Comparison of ENCODE assay signal across 12 cellular contexts in genomic region chr2:10325278-10326145, GRCh38. TPM values are rescaled to one million over a fixed set of nuclear protein-coding genes. Genes with fewer than 3 reads are reported as not detected.
DNase-seq lines count a peak whose midpoint lies in the region; ATAC-seq and TF ChIP-seq lines count a peak whose summit lies in the region.
"Had no signal": no experiment of that assay in that cellular context is flagged by ENCODE, and none has a peak within 500 bp of the region (broad histone marks: within the 10 kb centered on the region; RNA-seq: fewer than 3 reads in every experiment).

No MANE protein-coding gene starts in this region.

- no peaks in the 10 kb centered on the region for H3K9me2 ChIP-seq in PC-3 (replicated peaks; ENCODE audit: low read length)

- H3K79me2 ChIP-seq in PC-3 (ENCODE audit: low read length), result peaks cover 100% of the 10 kb centered on the region

- no peaks in the 10 kb centered on the region for H3K9me3 ChIP-seq in PC-3 (ENCODE audit: low read length)
- H3K9me3 ChIP-seq: spleen had no signal

- H4K20me1 ChIP-seq in PC-3 (ENCODE audit: low read length), result peaks cover 90% of the 10 kb centered on the region

- H3K27me3 ChIP-seq in PC-3 (ENCODE audit: low read length), result no peaks in the 10 kb centered on the region
- H3K27me3 ChIP-seq: spleen had no signal

- H3K27me3 Mint-ChIP-seq in activated naive CD8-positive, alpha-beta T cell treated with anti-CD3 and anti-CD28 coated beads for 36 hours, result no peaks in the 10 kb centered on the region
- H3K27me3 Mint-ChIP-seq in nephron (ENCODE audit: low read depth), result peaks cover 13% of the 10 kb centered on the region

- H3K27ac ChIP-seq in PC-3 (ENCODE audit: low read length), result no peak overlapping the region
- H3K27ac ChIP-seq: coronary artery had no signal

- peaks cover 38% of the 10 kb centered on the region for H3K4me1 ChIP-seq in PC-3 (ENCODE audit: insufficient read depth, low read length)

- DNase-seq in NCI-H1417 (lab: John Stamatoyannopoulos, UW) (peak; percentile 51 to 90 (median 83)), NCI-H1417 treated with DMSO at 0.1 percent for 48 hours (lab: John Stamatoyannopoulos, UW) (no peak), NCI-H1105 (lab: John Stamatoyannopoulos, UW) (peak; percentile 26), NCI-H1092 treated with DMSO at 0.1 percent for 48 hours (lab: John Stamatoyannopoulos, UW) (no peak), PC-3 (no peak), NCI-H1436 treated with DMSO at 0.1 percent for 48 hours (lab: John Stamatoyannopoulos, UW) (no peak)
- DNase-seq in activated naive CD8-positive, alpha-beta T cell treated with anti-CD3 and anti-CD28 coated beads for 36 hours, result no peak
- DNase-seq: activated T-cell treated with anti-CD3 and anti-CD28 coated beads, Interleukin-2, amount 50 U/mL, for 48 hours; spleen had no signal

- peak overlapping the region; percentile 58 for H3K27ac Mint-ChIP-seq in activated naive CD8-positive, alpha-beta T cell treated with anti-CD3 and anti-CD28 coated beads for 36 hours
- peak overlapping the region; percentile 29 to 80 (median 32) for H3K27ac Mint-ChIP-seq in nephron
- H3K27ac Mint-ChIP-seq: mesothelial cell of epicardium had no signal

- no peak overlapping the region for H3K4me2 ChIP-seq in PC-3 (ENCODE audit: low read length)

- H3K4me3 ChIP-seq in PC-3 (ENCODE audit: low read length), result no peak overlapping the region
- H3K4me3 ChIP-seq: coronary artery, spleen had no signal

- H3K36me3 Mint-ChIP-seq in activated naive CD8-positive, alpha-beta T cell treated with anti-CD3 and anti-CD28 coated beads for 36 hours, result peaks cover 37% of the 10 kb centered on the region
- peaks cover 6% of the 10 kb centered on the region for H3K36me3 Mint-ChIP-seq in nephron (ENCODE audit: low read depth)

- ATAC-seq in PC-3, result no peak

- POLR2A ChIA-PET in PC-3 (lab: Charles Lee; ENCODE audit: unreplicated experiment), result no interaction called here

- peaks cover 26% of the 10 kb centered on the region for H3K36me3 ChIP-seq in PC-3 (ENCODE audit: low read depth, low read length)

- CTCF ChIA-PET in PC-3 (lab: Charles Lee), result no interaction called here

- intact Hi-C loops in PC-3 (cut with micrococcal nuclease), result no loop called here

- no peak overlapping the region for H2AFZ ChIP-seq in PC-3 (ENCODE audit: low read length)

- no peak overlapping the region for H3K4me3 Mint-ChIP-seq in activated naive CD8-positive, alpha-beta T cell treated with anti-CD3 and anti-CD28 coated beads for 36 hours
- H3K4me3 Mint-ChIP-seq in nephron, result no peak overlapping the region
- H3K4me3 Mint-ChIP-seq: mesothelial cell of epicardium had no signal

- TF ChIP-seq CTCF in nephron (IDR thresholded peaks at IDR 0.05; ENCODE audit: unreplicated experiment in 3 of 3) (no peak), PC-3 (conservative IDR thresholded peaks at IDR 0.05; ENCODE audit: low read depth, low read length) (no peak)

- no peaks in the 10 kb centered on the region for H3F3A ChIP-seq in PC-3 (ENCODE audit: low read length, unreplicated experiment)

- H3K9ac ChIP-seq in PC-3 (ENCODE audit: low read length), result no peak overlapping the region

- no TSS peak for BruUV-seq in PC-3 (replicated peaks; lab: Mats Ljungman, UMichigan)

- H3K9me3 Mint-ChIP-seq in activated naive CD8-positive, alpha-beta T cell treated with anti-CD3 and anti-CD28 coated beads for 36 hours, result peaks cover 11% of the 10 kb centered on the region
- peaks cover 3% of the 10 kb centered on the region for H3K9me3 Mint-ChIP-seq in nephron
- H3K9me3 Mint-ChIP-seq: mesothelial cell of epicardium had no signal

- peaks cover 60% of the 10 kb centered on the region for H3K4me1 Mint-ChIP-seq in activated naive CD8-positive, alpha-beta T cell treated with anti-CD3 and anti-CD28 coated beads for 36 hours
- peaks cover 31% of the 10 kb centered on the region for H3K4me1 Mint-ChIP-seq in nephron

RNA-seq across cellular contexts. Expression of gene HPCAL1, which starts 22.8 kb away (rescaled TPM):
- 100 to 1,000 TPM; 100 to 105 TPM for total RNA-seq in activated naive CD8-positive, alpha-beta T cell treated with anti-CD3 and anti-CD28 coated beads for 36 hours
- 312 and 339 TPM in 2 replicates for total RNA-seq in PC-3 (2014; rRNA removed)

Comparison
In these comparisons a context has a peak if more than half of its experiments do, and no peak if none do; other contexts are left out.
1. DNase-seq: peak in NCI-H1417 (3 of 3) and NCI-H1105 (single experiment); none in NCI-H1417 treated with DMSO at 0.1 percent for 48 hours (single experiment), activated naive CD8-positive, alpha-beta T cell treated with anti-CD3 and anti-CD28 coated beads for 36 hours (single experiment), NCI-H1092 treated with DMSO at 0.1 percent for 48 hours (single experiment), PC-3 (single experiment) and NCI-H1436 treated with DMSO at 0.1 percent for 48 hours (single experiment).